10 cellular contexts compared by ENCODE assay signal in genomic region chr2:179268277-179268935, GRCh38. TPM values are rescaled to one million over a fixed set of nuclear protein-coding genes. Genes with fewer than 3 reads are reported as not detected.
A peak's percentile ranks its signal among the peaks of the same experiment; 100 is the strongest.
DNase-seq lines count a peak whose midpoint lies in the region; ATAC-seq, FAIRE-seq and TF ChIP-seq lines count a peak whose summit lies in the region.
"Had no signal": no experiment of that assay in that cellular context is flagged by ENCODE, and none has a peak within 500 bp of the region (broad histone marks: within the 10 kb centered on the region; RNA-seq: fewer than 3 reads in every experiment).

No MANE protein-coding gene starts in this region.

- H3K4me3 Mint-ChIP-seq in endothelial cell (ENCODE audit: unreplicated experiment) = no peak overlapping the region
- H3K4me3 Mint-ChIP-seq: memory B cell had no signal

- H3K4me3 ChIP-seq in GM12878 = no peak overlapping the region
- no peak overlapping the region for H3K4me3 ChIP-seq in neuronal stem cell (ENCODE audit: low read length in 2 of 2)
- H3K4me3 ChIP-seq: suprapubic skin had no signal

- TF ChIP-seq RAD21 in GM12878 (IDR thresholded peaks at IDR 0.05; ENCODE audit: insufficient read depth, low read depth, low read length) = no peak

- H3K4me1 ChIP-seq in GM12878 (ENCODE audit: control insufficient read depth, insufficient read depth, low read length) = no peaks in the 10 kb centered on the region; the same call in 1 of the 2 replicates
- peaks cover 7 to 8% of the 10 kb centered on the region in 2 donors for H3K4me1 ChIP-seq in neuronal stem cell (ENCODE audit: control insufficient read depth in 2 of 2, insufficient read depth in 1 of 2, low read depth in 1 of 2, low read length in 2 of 2)

- H3K9me3 ChIP-seq in GM12878 (replicated peaks; ENCODE audit: control insufficient read depth, insufficient read depth, low read length) (no peaks in the 10 kb centered on the region), neuronal stem cell (replicated peaks in 1 of 2; ENCODE audit: control insufficient read depth in 2 of 2, insufficient read depth in 1 of 2, low read depth in 1 of 2, low read length in 2 of 2) (no peaks in the 10 kb centered on the region)
- H3K9me3 ChIP-seq: suprapubic skin had no signal

- DNase-seq in A172 (ENCODE audit: low spot score) (peak; percentile 18), GM12878 (ENCODE audit: low read depth, low spot score) (no peak), endothelial cell (ENCODE audit: low spot score) (no peak), neuronal stem cell (ENCODE audit: low spot score) (no peak), epidermal melanocyte (ENCODE audit: insufficient read length, low spot score) (no peak)

- no peak overlapping the region for H2BK15ac ChIP-seq in neuronal stem cell (ENCODE audit: low read length)

- in situ Hi-C loops in GM12878 (cut with MboI) = no loop called here

- H3K9ac ChIP-seq in GM12878 (ENCODE audit: control insufficient read depth, insufficient read depth, low read length) (no peak overlapping the region), neuronal stem cell (ENCODE audit: low read depth, low read length, poor library complexity) (no peak overlapping the region)

- H3K79me2 ChIP-seq in GM12878 (ENCODE audit: control insufficient read depth, insufficient read depth, low read length) = peaks cover 4% of the 10 kb centered on the region

- TF ChIP-seq POLR2A in GM12878 (IDR thresholded peaks at IDR 0.05; ENCODE audit: low read depth, low read length) = no peak

- TF ChIP-seq CTCF in GM12878 (IDR thresholded peaks at IDR 0.05 in 2 of 3, conservative IDR thresholded peaks at IDR 0.05 in 1 of 3; ENCODE audit: control insufficient read depth in 2 of 3, extremely low read depth in 1 of 3, insufficient read depth in 1 of 3, low read depth in 3 of 3, low read length in 3 of 3) (no peak), endothelial cell (IDR thresholded peaks at IDR 0.05; ENCODE audit: unreplicated experiment) (no peak)

- FAIRE-seq in GM12878 (lab: Jason Lieb, UNC) = peak; percentile 52

- no peak overlapping the region for H3K14ac ChIP-seq in neuronal stem cell (ENCODE audit: low read length)

- no peak overlapping the region for H4K8ac ChIP-seq in neuronal stem cell (ENCODE audit: low read depth, low read length)

- H2BK120ac ChIP-seq in neuronal stem cell (ENCODE audit: low read depth, low read length) = no peak overlapping the region

- CTCF ChIA-PET in GM12878 (lab: Yijun Ruan, JAX) = interaction anchor here (0.6 to 1.5 kb wide), 3 partner anchors 16 to 142 kb away, joined by 3 to 4 read pairs (median 3); no protein-coding TSS in a partner anchor

- POLR2A ChIA-PET in GM12878 (lab: Charles Lee) = interaction anchor here (1.3 kb wide), 1 partner anchor 8 kb away, joined by 3 read pairs; no protein-coding TSS in a partner anchor

- TF ChIP-seq EP300 in GM12878 (IDR thresholded peaks at IDR 0.05; ENCODE audit: borderline replicate concordance in 1 of 2, control insufficient read depth in 1 of 2, low read depth in 2 of 2, low read length in 2 of 2) = no peak

- H3K4me2 ChIP-seq in GM12878 (ENCODE audit: control insufficient read depth, insufficient read depth) (no peak overlapping the region), neuronal stem cell (ENCODE audit: insufficient read depth, low read length, poor library complexity, severe bottlenecking) (no peak overlapping the region)

- RAD21 ChIA-PET in GM12878 (lab: Charles Lee; ENCODE audit: unreplicated experiment) = interaction anchor here (0.6 to 2.9 kb wide), 2 partner anchors 12 to 29 kb away, joined by 3 to 8 read pairs; no protein-coding TSS in a partner anchor

- no peak overlapping the region for H3K18ac ChIP-seq in neuronal stem cell (ENCODE audit: low read length)

- intact Hi-C loops in GM12878 (cut with micrococcal nuclease; ENCODE audit: unreplicated experiment) = loop anchor here (10.0 kb wide), 1 partner anchor 736 kb away; the partner anchor contains the start of gene CWC22

- H2BK12ac ChIP-seq in neuronal stem cell (ENCODE audit: low read length) = no peak overlapping the region

- H3K23ac ChIP-seq in neuronal stem cell (ENCODE audit: low read depth, low read length, poor library complexity) = no peak overlapping the region

- H3K4ac ChIP-seq in neuronal stem cell (ENCODE audit: low read length) = no peak overlapping the region

- peaks cover 6% of the 10 kb centered on the region for H3K4me1 Mint-ChIP-seq in endothelial cell (ENCODE audit: unreplicated experiment)

- H3K36me3 Mint-ChIP-seq in endothelial cell (ENCODE audit: low read depth, unreplicated experiment) = peaks cover under 1% of the 10 kb centered on the region
- H3K36me3 Mint-ChIP-seq: memory B cell had no signal

- SMC1A ChIA-PET in GM12878 (lab: Charles Lee; ENCODE audit: uncharacterized antibody, unreplicated experiment) = interaction anchor here (0.5 to 1.8 kb wide), 5 partner anchors 13 to 46 kb away, joined by 3 to 6 read pairs (median 3); no protein-coding TSS in a partner anchor

- no TSS peak for BruUV-seq in GM12878 (replicated peaks; lab: Mats Ljungman, UMichigan)

- no peaks in the 10 kb centered on the region for H3K79me1 ChIP-seq in neuronal stem cell (ENCODE audit: low read depth, low read length)

- H3K27me3 ChIP-seq in GM12878 (replicated peaks in 1 of 2; ENCODE audit: control insufficient read depth in 2 of 2, insufficient read depth in 2 of 2, low read length in 1 of 2) = no peaks in the 10 kb centered on the region
- no peaks in the 10 kb centered on the region for H3K27me3 ChIP-seq in neuronal stem cell (ENCODE audit: control insufficient read depth in 3 of 3, insufficient read depth in 3 of 3, low read depth in 1 of 3, low read length in 3 of 3)
- H3K27me3 ChIP-seq: suprapubic skin had no signal

- ATAC-seq in GM18508 (IDR thresholded peaks at IDR 0.05; ENCODE audit: insufficient read depth, unreplicated experiment) (peak; percentile 47), HG03565 (IDR thresholded peaks at IDR 0.05; ENCODE audit: unreplicated experiment) (peak; percentile 49), GM12878 (peak; percentile 57), GM21825 (IDR thresholded peaks at IDR 0.05; ENCODE audit: unreplicated experiment) (no peak)

- no peak overlapping the region for H2AFZ ChIP-seq in GM12878 (ENCODE audit: control insufficient read depth, low read depth, low read length)
- H2AFZ ChIP-seq in neuronal stem cell (ENCODE audit: low read length) = no peak overlapping the region

- H3K27ac Mint-ChIP-seq in endothelial cell (ENCODE audit: unreplicated experiment) = no peak overlapping the region
- H3K27ac Mint-ChIP-seq: memory B cell had no signal

- peaks cover 13% of the 10 kb centered on the region for H3K27me3 Mint-ChIP-seq in endothelial cell (ENCODE audit: unreplicated experiment)
- H3K27me3 Mint-ChIP-seq: memory B cell had no signal

- no peaks in the 10 kb centered on the region for H4K20me1 ChIP-seq in GM12878 (ENCODE audit: control insufficient read depth, insufficient read depth)

- H2BK5ac ChIP-seq in neuronal stem cell (ENCODE audit: low read length) = no peak overlapping the region

- H3K36me3 ChIP-seq in GM12878 (ENCODE audit: control insufficient read depth in 2 of 2, insufficient read depth in 2 of 2, low read length in 1 of 2) (no peaks in the 10 kb centered on the region), neuronal stem cell (replicated peaks in 1 of 2; ENCODE audit: control insufficient read depth in 2 of 2, insufficient read depth in 2 of 2, low read length in 2 of 2) (no peaks in the 10 kb centered on the region)
- H3K36me3 ChIP-seq: suprapubic skin had no signal

- H2AK5ac ChIP-seq in neuronal stem cell (ENCODE audit: low read depth, low read length) = no peak overlapping the region

- 0% methylated on average over 1 of the region's 1 CpG for WGBS in GM12878 (ENCODE audit: insufficient coverage, insufficient replicate concordance, low lambda C conversion rate, missing lambda C conversion rate)
- no CpG with 5 or more reads among the region's 1 CpG for WGBS in neuronal stem cell (ENCODE audit: extremely low coverage in 2 of 2, insufficient read length in 2 of 2, insufficient replicate concordance in 1 of 2), 2 donors

- H3K27ac ChIP-seq in GM12878 (ENCODE audit: control insufficient read depth, insufficient read depth) = no peak overlapping the region
- H3K27ac ChIP-seq in neuronal stem cell (replicated peaks; ENCODE audit: low read length) = no peak overlapping the region
- H3K27ac ChIP-seq: suprapubic skin had no signal

- no peak overlapping the region for H4K91ac ChIP-seq in neuronal stem cell (ENCODE audit: low read depth, low read length, poor library complexity)

- no peaks in the 10 kb centered on the region for H3K9me3 Mint-ChIP-seq in endothelial cell (ENCODE audit: unreplicated experiment)
- H3K9me3 Mint-ChIP-seq: memory B cell had no signal

TF ChIP-seq in GM12878, 131 proteins besides CTCF, POLR2A, EP300 and RAD21 (continues in another document):
- no peak for TF ChIP-seq SP1 (IDR thresholded peaks at IDR 0.05; ENCODE audit: low read depth, low read length)

RNA-seq across cellular contexts. Expression of gene SESTD1, which starts 3.8 kb away (rescaled TPM):
- 8.0 and 23.9 TPM in 2 replicates for total RNA-seq in A172 (2014; rRNA removed; shearing (Covaris generic))
- total RNA-seq in GM12878 (2013; cell fraction: nucleolus; rRNA removed) = 33.2 and 34.8 TPM in 2 replicates
- 5.2 and 9.4 TPM in 2 replicates for total RNA-seq in GM12878 (2014; rRNA removed)
- total RNA-seq in GM12878 (2014; rRNA removed; fragmentation: Illumina TruSeq; extraction: Trizol) = 8.7 and 9.5 TPM in 2 replicates
- total RNA-seq in GM12878 (2021) = 22.6 and 22.7 TPM in 2 replicates
- 3.6 TPM for polyA plus RNA-seq in GM12878 (2011; ENCODE audit: low read depth)
- 12.7 and 16.5 TPM in 2 replicates for polyA plus RNA-seq in GM12878 (2011; rRNA removed)
- polyA plus RNA-seq in GM12878 (2011; cell fraction: cytosol; rRNA removed) = 4.9 and 5.2 TPM in 2 replicates
- polyA plus RNA-seq in GM12878 (2011; cell fraction: nucleus; rRNA removed) = 11.1 and 12.5 TPM in 2 replicates
- polyA plus RNA-seq in GM12878 (2012) = 2.4 and 4.3 TPM in 2 replicates
- 9.9 and 12.9 TPM in 2 replicates for polyA plus RNA-seq in GM12878 (2014; fragmentation: Illumina TruSeq; extraction: Trizol)
- polyA plus RNA-seq in GM12878 (2014; fragmentation: Nextera tagmentation; extraction: Ambion mirVana) = 1 to 10 TPM; 5.4 to 6.2 TPM
- polyA plus RNA-seq in GM12878 (2014; rRNA removed) = 6.2 and 9.4 TPM in 2 replicates
- 10 to 100 TPM in 1 of 2 experiments, 1 to 10 TPM in 1; 4.4 to 14.6 TPM for polyA plus RNA-seq in GM12878 (2016; fragmentation: Nextera tagmentation; extraction: Ambion mirVana)
- 5.2 and 31.7 TPM in 2 replicates for polyA minus RNA-seq in GM12878 (2011; rRNA and poly(A)+ RNA removed)
- 4.1 and 5.4 TPM in 2 replicates for polyA minus RNA-seq in GM12878 (2011; cell fraction: cytosol; rRNA and poly(A)+ RNA removed)
- 10.8 and 15.4 TPM in 2 replicates for polyA minus RNA-seq in GM12878 (2011; cell fraction: nucleus; rRNA and poly(A)+ RNA removed)
- total RNA-seq in endothelial cell (ENCODE audit: unreplicated experiment) = 92.4 TPM
- polyA plus RNA-seq in neuronal stem cell (2013, experiment 1 of 2) = 40.0 TPM
- 43.8 TPM for polyA plus RNA-seq in neuronal stem cell (2013, experiment 2 of 2)
